In genomic region chr13:59690857-59691500, GRCh38 we compare ENCODE assay signal across 16 cellular contexts.
DNase-seq lines count a peak whose midpoint lies in the region; ATAC-seq and TF ChIP-seq lines count a peak whose summit lies in the region.
"Had no signal": no experiment of that assay in that cellular context is flagged by ENCODE, and none has a peak within 500 bp of the region (broad histone marks: within the 10 kb centered on the region; RNA-seq: fewer than 3 reads in every experiment).

No MANE protein-coding gene starts in this region.

- H3K27me3 ChIP-seq in SK-N-SH (ENCODE audit: insufficient read depth) = no peaks in the 10 kb centered on the region

- POLR2A ChIA-PET in SK-N-SH (lab: Yijun Ruan, JAX) = no interaction called here
- POLR2A ChIA-PET in HEK293T (lab: Yijun Ruan, JAX) = no interaction called here

- H3K9ac ChIP-seq in SK-N-SH = no peak overlapping the region

- H3K4me2 ChIP-seq in SK-N-SH = no peak overlapping the region

- no peak overlapping the region for H2AFZ ChIP-seq in SK-N-SH (ENCODE audit: low read depth)

- TF ChIP-seq CTCF in SK-N-SH (IDR thresholded peaks at IDR 0.05) = no peak

- no peak for TF ChIP-seq EP300 in SK-N-SH (IDR thresholded peaks at IDR 0.05; ENCODE audit: borderline replicate concordance in 1 of 2, low read depth in 1 of 2, low read length in 1 of 2)

- no peak for TF ChIP-seq RAD21 in SK-N-SH (IDR thresholded peaks at IDR 0.05; ENCODE audit: low read length)

- peaks cover 11 to 18% of the 10 kb centered on the region in 2 experiments; a peak in 3 of 4 replicates for H3K4me1 ChIP-seq in SK-N-SH (ENCODE audit: control insufficient read depth in 1 of 2, insufficient read depth in 2 of 2, low read depth in 1 of 2, low read length in 1 of 2)

- no peaks in the 10 kb centered on the region for H3K9me3 ChIP-seq in SK-N-SH

- H3K9me2 ChIP-seq in SK-N-SH = no peaks in the 10 kb centered on the region

- no peaks in the 10 kb centered on the region for H3K79me2 ChIP-seq in SK-N-SH (ENCODE audit: insufficient read depth)

- WGBS in SK-N-SH (ENCODE audit: low lambda C conversion rate) = 96% methylated on average over 1 of the region's 1 CpG

- CTCF ChIA-PET in SK-N-SH (lab: Yijun Ruan, JAX) (interaction anchor here (0.6 to 9.2 kb wide), 3 partner anchors 11 to 447 kb away, joined by 3 to 47 read pairs (median 4); no protein-coding TSS in a partner anchor), HEK293T (lab: Yijun Ruan, JAX) (interaction anchor here (0.9 kb wide), 1 partner anchor 9 kb away, joined by 3 read pairs; no protein-coding TSS in a partner anchor)

- no peaks in the 10 kb centered on the region for H3F3A ChIP-seq in SK-N-SH (replicated peaks; ENCODE audit: insufficient read depth)

- no peak overlapping the region for H3K27ac ChIP-seq in SK-N-SH (ENCODE audit: low read depth in 2 of 2, low read length in 1 of 2)
- H3K27ac ChIP-seq: 22Rv1, C4-2B had no signal

- no peak overlapping the region for H3K4me3 ChIP-seq in SK-N-SH (ENCODE audit: low read depth in 2 of 2, low read length in 1 of 2)

- H4K20me1 ChIP-seq in SK-N-SH (ENCODE audit: insufficient read depth) = no peaks in the 10 kb centered on the region

- peaks cover 0 to 3% of the 10 kb centered on the region in 2 experiments for H3K36me3 ChIP-seq in SK-N-SH (replicated peaks in 1 of 2; ENCODE audit: control insufficient read depth in 1 of 2, insufficient read depth in 2 of 2, low read length in 1 of 2)

- DNase-seq in SK-N-SH = no peak
- peak; percentile 31 for DNase-seq in LHCN-M2 (ENCODE audit: low read depth)
- DNase-seq in left lobe of liver (ENCODE audit: low spot score) = no peak
- peak; percentile 2 for DNase-seq in stromal cell of bone marrow (ENCODE audit: low read depth)
- no peak for DNase-seq in SW480 (ENCODE audit: low spot score)
- DNase-seq in GF-D8 (lab: John Stamatoyannopoulos, UW) = no peak
- no peak for DNase-seq in HEK293T (ENCODE audit: extremely low spot score)
- DNase-seq: activated CD4-positive, alpha-beta memory T cell treated with anti-CD3 and anti-CD28 coated beads, Interleukin-2, amount 10 ng/mL, durations not matched to agents 7 days and 5 days; activated naive CD8-positive, alpha-beta T cell treated with anti-CD3 and anti-CD28 coated beads, Interleukin-2, amount 50 U/mL, for 24 hours; activated T-cell treated with anti-CD3 and anti-CD28 coated beads, Interleukin-2, amount 50 U/mL, for 72 hours; effector CD8-positive, alpha-beta T cell; NCI-H2029 treated with DMSO at 0.1 percent for 48 hours; stimulated activated naive CD8-positive, alpha-beta T cell treated with anti-CD3 and anti-CD28 coated beads, Interleukin-15, Interleukin-2, amounts not matched to agents 100 U/mL and 50 U/mL, for 24 hours had no signal

- ATAC-seq in SK-N-SH treated with all-trans-retinoic acid at 6 μM for 48 hours (no peak), left lobe of liver (peak; percentile 87)
- ATAC-seq: activated naive CD8-positive, alpha-beta T cell treated with anti-CD3 and anti-CD28 coated beads, Interleukin-2, amount 50 U/mL, for 24 hours; activated T-cell treated with anti-CD3 and anti-CD28 coated beads, Interleukin-2, amount 50 U/mL, for 72 hours; stimulated activated naive CD8-positive, alpha-beta T cell treated with anti-CD3 and anti-CD28 coated beads, Interleukin-15, Interleukin-2, amounts not matched to agents 100 U/mL and 50 U/mL, for 24 hours had no signal

TF ChIP-seq in SK-N-SH treated with all-trans-retinoic acid at 6 μM for 48 hours, 23 proteins besides CTCF, POLR2A, EP300 and RAD21 (continues in another document):
- peak; percentile 95 for TF ChIP-seq ZFP3 (CRISPR knock-in tag; IDR thresholded peaks at IDR 0.05)
- TF ChIP-seq PATZ1 (CRISPR knock-in tag; IDR thresholded peaks at IDR 0.05; ENCODE audit: borderline replicate concordance) = no peak
- TF ChIP-seq ESRRG (CRISPR knock-in tag; IDR thresholded peaks at IDR 0.05) = no peak

TF ChIP-seq in SK-N-SH, 30 proteins besides CTCF, POLR2A, EP300 and RAD21:
- TF ChIP-seq SMC3 (IDR thresholded peaks at IDR 0.05; ENCODE audit: low read depth, low read length) (no peak), NRF1 (IDR thresholded peaks at IDR 0.05; ENCODE audit: low read depth, low read length) (no peak), TCF12 (IDR thresholded peaks at IDR 0.05) (no peak), NFIC (IDR thresholded peaks at IDR 0.05; ENCODE audit: borderline replicate concordance) (no peak), ZBTB33 (IDR thresholded peaks at IDR 0.05; ENCODE audit: borderline replicate concordance, low read depth) (no peak), JUND (IDR thresholded peaks at IDR 0.05) (no peak), FOXJ3 (CRISPR knock-in tag; IDR thresholded peaks at IDR 0.05) (no peak), MEF2A (IDR thresholded peaks at IDR 0.05; ENCODE audit: borderline replicate concordance, low read depth) (no peak), RXRA (IDR thresholded peaks at IDR 0.05; ENCODE audit: borderline replicate concordance, low read depth) (no peak)
TF ChIP-seq in SK-N-SH: peak in this region for 0.

TF ChIP-seq in HEK293T, 16 proteins besides CTCF, POLR2A, EP300 and RAD21:
- TF ChIP-seq ARNT (IDR thresholded peaks at IDR 0.05) (no peak), PKNOX1 (IDR thresholded peaks at IDR 0.05) (no peak), FOXA1 (IDR thresholded peaks at IDR 0.05) (no peak)

Comparison
In these comparisons a context has a peak if more than half of its experiments do, and no peak if none do; other contexts are left out.
1. DNase-seq: peak in LHCN-M2 (single experiment) and stromal cell of bone marrow (single experiment); none in SK-N-SH (single experiment), left lobe of liver (single experiment), SW480 (single experiment), GF-D8 (single experiment) and HEK293T (single experiment).